ENCODE assay signal across 1 cellular context in genomic region chr13:99698010-99698815, GRCh38.
TF ChIP-seq lines count a peak whose summit lies in the region.

No MANE protein-coding gene starts in this region.

TF ChIP-seq in HepG2, 621 proteins besides CTCF, POLR2A, EP300 and RAD21 (continued from another document):
- TF ChIP-seq IRF1 (CRISPR knock-in tag; IDR thresholded peaks at IDR 0.05; ENCODE audit: low read depth): no peak
- TF ChIP-seq ZSCAN29 (CRISPR knock-in tag; conservative IDR thresholded peaks at IDR 0.05): no peak
- no peak for TF ChIP-seq PAF1 (CRISPR knock-in tag; IDR thresholded peaks at IDR 0.05)
- no peak for TF ChIP-seq CREB1 (IDR thresholded peaks at IDR 0.05)
- no peak for TF ChIP-seq CREB1 (CRISPR knock-in tag; IDR thresholded peaks at IDR 0.05)
- TF ChIP-seq ZBED4 (CRISPR knock-in tag; IDR thresholded peaks at IDR 0.05; ENCODE audit: borderline replicate concordance): no peak
- TF ChIP-seq PPARG (CRISPR knock-in tag; conservative IDR thresholded peaks at IDR 0.05): no peak
- TF ChIP-seq SALL1 (CRISPR knock-in tag; IDR thresholded peaks at IDR 0.05): no peak
